1 cellular context compared by ENCODE assay signal in genomic region chr17:78130439-78131101, GRCh38.
A peak's percentile ranks its signal among the peaks of the same experiment; 100 is the strongest.
TF ChIP-seq lines count a peak whose summit lies in the region.

TSS of gene TMC8 (plus strand) at chr17:78130771. CDS start at chr17:78131589, 818 bp downstream.

TF ChIP-seq in HepG2, 621 proteins besides CTCF, POLR2A, EP300 and RAD21 (continued from another document):
- peak; percentile 85 for TF ChIP-seq UBTF (CRISPR knock-in tag; IDR thresholded peaks at IDR 0.05)
- peak; percentile 55; the same call in 1 of the 2 replicates for TF ChIP-seq SP4 (CRISPR knock-in tag; IDR thresholded peaks at IDR 0.05)
- TF ChIP-seq SMARCC2 (IDR thresholded peaks at IDR 0.05): no peak
- TF ChIP-seq, protein P1, sequence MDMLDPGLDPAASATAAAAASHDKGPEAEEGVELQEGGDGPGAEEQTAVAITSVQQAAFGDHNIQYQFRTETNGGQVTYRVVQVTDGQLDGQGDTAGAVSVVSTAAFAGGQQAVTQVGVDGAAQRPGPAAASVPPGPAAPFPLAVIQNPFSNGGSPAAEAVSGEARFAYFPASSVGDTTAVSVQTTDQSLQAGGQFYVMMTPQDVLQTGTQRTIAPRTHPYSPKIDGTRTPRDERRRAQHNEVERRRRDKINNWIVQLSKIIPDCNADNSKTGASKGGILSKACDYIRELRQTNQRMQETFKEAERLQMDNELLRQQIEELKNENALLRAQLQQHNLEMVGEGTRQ (IDR thresholded peaks at IDR 0.05; ENCODE audit: low read depth, low read length): no peak
- TF ChIP-seq, protein P1 (CRISPR knock-in tag; IDR thresholded peaks at IDR 0.05; ENCODE audit: borderline replicate concordance): 0 out of 2 replicates have a peak, but pooled peaks have one; percentile 31
- TF ChIP-seq CBX1 (IDR thresholded peaks at IDR 0.05; ENCODE audit: low read depth): no peak
- TF ChIP-seq KDM3A (CRISPR knock-in tag; IDR thresholded peaks at IDR 0.05; ENCODE audit: low read depth): 0 out of 2 replicates have a peak, but pooled peaks have one; percentile 72
- 0 out of 2 replicates have a peak, but pooled peaks have one; percentile 68 for TF ChIP-seq ESRRA (CRISPR knock-in tag; IDR thresholded peaks at IDR 0.05; ENCODE audit: low read depth)
- no peak for TF ChIP-seq SOX13 (IDR thresholded peaks at IDR 0.05)
- TF ChIP-seq SOX13 (CRISPR knock-in tag; conservative IDR thresholded peaks at IDR 0.05 in 1 of 2, IDR thresholded peaks at IDR 0.05 in 1 of 2): peak in 1 of 2 experiments; percentile 29; a peak in 1 of 4 replicates
- 0 out of 2 replicates have a peak, but pooled peaks have one; percentile 38 for TF ChIP-seq ZNF607 (CRISPR knock-in tag; IDR thresholded peaks at IDR 0.05; ENCODE audit: borderline replicate concordance)
- no peak for TF ChIP-seq ZNF841 (CRISPR knock-in tag; IDR thresholded peaks at IDR 0.05; ENCODE audit: borderline replicate concordance)
- peak; percentile 57; the same call in 1 of the 2 replicates for TF ChIP-seq ZNF614 (CRISPR knock-in tag; IDR thresholded peaks at IDR 0.05; ENCODE audit: borderline replicate concordance)
- TF ChIP-seq HNF4A (CRISPR knock-in tag; IDR thresholded peaks at IDR 0.05): peak; percentile 38
